In the genomic region with DNA sequence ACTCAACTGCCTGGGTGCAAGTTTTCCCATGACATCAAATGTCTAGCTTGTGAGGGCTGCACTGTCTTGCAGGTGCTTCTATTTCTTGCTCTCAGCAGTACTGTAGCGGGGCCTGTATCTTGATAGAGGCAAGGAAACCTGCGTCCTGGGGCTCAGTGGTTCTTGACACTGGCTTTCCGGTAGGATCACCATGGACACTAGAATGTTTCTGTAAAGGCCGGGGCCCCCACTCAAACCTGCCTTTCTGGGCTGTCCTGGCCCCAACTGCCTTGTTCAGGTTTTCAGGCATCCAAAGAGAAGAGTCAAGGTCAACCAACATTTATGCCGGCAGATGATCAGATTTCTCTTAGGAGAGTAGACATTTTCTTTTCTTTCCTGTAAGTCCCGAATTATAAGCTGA, we compare ENCODE assay signal across 1 cellular context.
TF ChIP-seq lines count a peak whose summit lies in the region.

No MANE protein-coding gene starts in this region.

TF ChIP-seq in GM23338, 12 proteins besides CTCF, POLR2A, EP300 and RAD21 (continued from another document):
- TF ChIP-seq, protein P1, sequence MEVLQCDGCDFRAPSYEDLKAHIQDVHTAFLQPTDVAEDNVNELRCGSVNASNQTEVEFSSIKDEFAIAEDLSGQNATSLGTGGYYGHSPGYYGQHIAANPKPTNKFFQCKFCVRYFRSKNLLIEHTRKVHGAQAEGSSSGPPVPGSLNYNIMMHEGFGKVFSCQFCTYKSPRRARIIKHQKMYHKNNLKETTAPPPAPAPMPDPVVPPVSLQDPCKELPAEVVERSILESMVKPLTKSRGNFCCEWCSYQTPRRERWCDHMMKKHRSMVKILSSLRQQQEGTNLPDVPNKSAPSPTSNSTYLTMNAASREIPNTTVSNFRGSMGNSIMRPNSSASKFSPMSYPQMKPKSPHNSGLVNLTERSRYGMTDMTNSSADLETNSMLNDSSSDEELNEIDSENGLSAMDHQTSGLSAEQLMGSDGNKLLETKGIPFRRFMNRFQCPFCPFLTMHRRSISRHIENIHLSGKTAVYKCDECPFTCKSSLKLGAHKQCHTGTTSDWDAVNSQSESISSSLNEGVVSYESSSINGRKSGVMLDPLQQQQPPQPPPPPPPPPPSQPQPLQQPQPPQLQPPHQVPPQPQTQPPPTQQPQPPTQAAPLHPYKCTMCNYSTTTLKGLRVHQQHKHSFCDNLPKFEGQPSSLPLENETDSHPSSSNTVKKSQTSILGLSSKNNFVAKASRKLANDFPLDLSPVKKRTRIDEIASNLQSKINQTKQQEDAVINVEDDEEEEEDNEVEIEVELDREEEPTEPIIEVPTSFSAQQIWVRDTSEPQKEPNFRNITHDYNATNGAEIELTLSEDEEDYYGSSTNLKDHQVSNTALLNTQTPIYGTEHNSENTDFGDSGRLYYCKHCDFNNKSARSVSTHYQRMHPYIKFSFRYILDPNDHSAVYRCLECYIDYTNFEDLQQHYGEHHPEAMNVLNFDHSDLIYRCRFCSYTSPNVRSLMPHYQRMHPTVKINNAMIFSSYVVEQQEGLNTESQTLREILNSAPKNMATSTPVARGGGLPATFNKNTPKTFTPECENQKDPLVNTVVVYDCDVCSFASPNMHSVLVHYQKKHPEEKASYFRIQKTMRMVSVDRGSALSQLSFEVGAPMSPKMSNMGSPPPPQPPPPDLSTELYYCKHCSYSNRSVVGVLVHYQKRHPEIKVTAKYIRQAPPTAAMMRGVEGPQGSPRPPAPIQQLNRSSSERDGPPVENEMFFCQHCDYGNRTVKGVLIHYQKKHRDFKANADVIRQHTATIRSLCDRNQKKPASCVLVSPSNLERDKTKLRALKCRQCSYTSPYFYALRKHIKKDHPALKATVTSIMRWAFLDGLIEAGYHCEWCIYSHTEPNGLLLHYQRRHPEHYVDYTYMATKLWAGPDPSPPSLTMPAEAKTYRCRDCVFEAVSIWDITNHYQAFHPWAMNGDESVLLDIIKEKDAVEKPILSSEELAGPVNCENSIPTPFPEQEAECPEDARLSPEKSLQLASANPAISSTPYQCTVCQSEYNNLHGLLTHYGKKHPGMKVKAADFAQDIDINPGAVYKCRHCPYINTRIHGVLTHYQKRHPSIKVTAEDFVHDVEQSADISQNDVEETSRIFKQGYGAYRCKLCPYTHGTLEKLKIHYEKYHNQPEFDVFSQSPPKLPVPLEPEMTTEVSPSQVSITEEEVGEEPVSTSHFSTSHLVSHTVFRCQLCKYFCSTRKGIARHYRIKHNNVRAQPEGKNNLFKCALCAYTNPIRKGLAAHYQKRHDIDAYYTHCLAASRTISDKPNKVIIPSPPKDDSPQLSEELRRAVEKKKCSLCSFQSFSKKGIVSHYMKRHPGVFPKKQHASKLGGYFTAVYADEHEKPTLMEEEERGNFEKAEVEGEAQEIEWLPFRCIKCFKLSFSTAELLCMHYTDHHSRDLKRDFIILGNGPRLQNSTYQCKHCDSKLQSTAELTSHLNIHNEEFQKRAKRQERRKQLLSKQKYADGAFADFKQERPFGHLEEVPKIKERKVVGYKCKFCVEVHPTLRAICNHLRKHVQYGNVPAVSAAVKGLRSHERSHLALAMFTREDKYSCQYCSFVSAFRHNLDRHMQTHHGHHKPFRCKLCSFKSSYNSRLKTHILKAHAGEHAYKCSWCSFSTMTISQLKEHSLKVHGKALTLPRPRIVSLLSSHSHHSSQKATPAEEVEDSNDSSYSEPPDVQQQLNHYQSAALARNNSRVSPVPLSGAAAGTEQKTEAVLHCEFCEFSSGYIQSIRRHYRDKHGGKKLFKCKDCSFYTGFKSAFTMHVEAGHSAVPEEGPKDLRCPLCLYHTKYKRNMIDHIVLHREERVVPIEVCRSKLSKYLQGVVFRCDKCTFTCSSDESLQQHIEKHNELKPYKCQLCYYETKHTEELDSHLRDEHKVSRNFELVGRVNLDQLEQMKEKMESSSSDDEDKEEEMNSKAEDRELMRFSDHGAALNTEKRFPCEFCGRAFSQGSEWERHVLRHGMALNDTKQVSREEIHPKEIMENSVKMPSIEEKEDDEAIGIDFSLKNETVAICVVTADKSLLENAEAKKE (CRISPR knock-in tag; IDR thresholded peaks at IDR 0.05) = no peak
- TF ChIP-seq, protein P2, sequence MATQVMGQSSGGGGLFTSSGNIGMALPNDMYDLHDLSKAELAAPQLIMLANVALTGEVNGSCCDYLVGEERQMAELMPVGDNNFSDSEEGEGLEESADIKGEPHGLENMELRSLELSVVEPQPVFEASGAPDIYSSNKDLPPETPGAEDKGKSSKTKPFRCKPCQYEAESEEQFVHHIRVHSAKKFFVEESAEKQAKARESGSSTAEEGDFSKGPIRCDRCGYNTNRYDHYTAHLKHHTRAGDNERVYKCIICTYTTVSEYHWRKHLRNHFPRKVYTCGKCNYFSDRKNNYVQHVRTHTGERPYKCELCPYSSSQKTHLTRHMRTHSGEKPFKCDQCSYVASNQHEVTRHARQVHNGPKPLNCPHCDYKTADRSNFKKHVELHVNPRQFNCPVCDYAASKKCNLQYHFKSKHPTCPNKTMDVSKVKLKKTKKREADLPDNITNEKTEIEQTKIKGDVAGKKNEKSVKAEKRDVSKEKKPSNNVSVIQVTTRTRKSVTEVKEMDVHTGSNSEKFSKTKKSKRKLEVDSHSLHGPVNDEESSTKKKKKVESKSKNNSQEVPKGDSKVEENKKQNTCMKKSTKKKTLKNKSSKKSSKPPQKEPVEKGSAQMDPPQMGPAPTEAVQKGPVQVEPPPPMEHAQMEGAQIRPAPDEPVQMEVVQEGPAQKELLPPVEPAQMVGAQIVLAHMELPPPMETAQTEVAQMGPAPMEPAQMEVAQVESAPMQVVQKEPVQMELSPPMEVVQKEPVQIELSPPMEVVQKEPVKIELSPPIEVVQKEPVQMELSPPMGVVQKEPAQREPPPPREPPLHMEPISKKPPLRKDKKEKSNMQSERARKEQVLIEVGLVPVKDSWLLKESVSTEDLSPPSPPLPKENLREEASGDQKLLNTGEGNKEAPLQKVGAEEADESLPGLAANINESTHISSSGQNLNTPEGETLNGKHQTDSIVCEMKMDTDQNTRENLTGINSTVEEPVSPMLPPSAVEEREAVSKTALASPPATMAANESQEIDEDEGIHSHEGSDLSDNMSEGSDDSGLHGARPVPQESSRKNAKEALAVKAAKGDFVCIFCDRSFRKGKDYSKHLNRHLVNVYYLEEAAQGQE (IDR thresholded peaks at IDR 0.05; ENCODE audit: unreplicated experiment) = no peak
- no peak for TF ChIP-seq NANOG (IDR thresholded peaks at IDR 0.05; ENCODE audit: borderline replicate concordance)
- TF ChIP-seq EZH2 (IDR thresholded peaks at IDR 0.05; ENCODE audit: low read depth, unreplicated experiment) = no peak
- no peak for TF ChIP-seq CREB1 (CRISPR knock-in tag; IDR thresholded peaks at IDR 0.05; ENCODE audit: low read depth)
- TF ChIP-seq ZNF114 (CRISPR knock-in tag; IDR thresholded peaks at IDR 0.05) = no peak
- TF ChIP-seq POLR2AphosphoS5 (IDR thresholded peaks at IDR 0.05; ENCODE audit: low read depth) = no peak
- no peak for TF ChIP-seq JUNB (IDR thresholded peaks at IDR 0.05; ENCODE audit: unreplicated experiment)
